In the genomic region with DNA sequence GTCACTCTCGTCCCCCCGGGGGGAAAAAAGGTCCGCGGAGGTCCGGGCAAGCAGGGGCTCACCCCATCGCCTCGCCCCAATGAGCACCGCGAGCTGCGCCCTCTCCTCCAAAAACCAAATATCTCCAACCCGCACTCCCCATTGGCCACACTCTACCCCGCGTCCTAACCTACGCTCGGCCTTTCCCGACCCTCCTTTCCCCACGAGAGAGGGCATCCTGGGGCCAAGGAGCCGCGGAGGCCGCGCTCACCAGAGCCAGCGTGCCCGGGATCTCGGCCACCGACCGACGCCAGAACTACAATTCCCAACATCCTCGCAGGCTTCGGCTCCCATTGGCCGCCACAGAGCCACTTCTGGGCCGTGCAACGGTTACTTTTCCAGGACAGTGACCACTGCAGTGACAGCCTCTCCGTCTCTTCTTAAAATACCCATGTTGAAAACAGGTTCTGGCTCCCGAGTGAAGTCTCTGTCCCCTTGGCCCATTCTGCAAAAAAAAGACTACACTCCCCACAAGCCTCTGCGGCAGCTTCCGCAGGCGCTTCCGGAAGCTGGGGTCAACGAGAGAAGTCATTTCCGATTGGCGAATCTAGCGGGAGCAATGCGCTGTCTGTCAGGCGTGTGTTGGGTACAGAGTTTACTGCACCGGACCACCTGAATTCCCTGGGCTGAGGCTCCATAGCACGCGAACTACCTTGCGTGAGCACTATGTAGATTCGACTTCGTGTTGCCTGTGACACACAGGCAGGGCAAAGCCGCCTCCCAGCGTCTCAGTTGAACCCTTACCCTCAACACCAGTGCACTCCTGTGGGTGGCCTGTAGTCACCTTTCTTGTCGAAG, we compare ENCODE assay signal across 8 cellular contexts. TPM values are rescaled to one million over a fixed set of nuclear protein-coding genes. Genes with fewer than 3 reads are reported as not detected.
DNase-seq lines count a peak whose midpoint lies in the region; ATAC-seq and TF ChIP-seq lines count a peak whose summit lies in the region.

ZNF343 (minus strand) TSS at position 285 of the 837 bp plus-strand sequence. CDS start 15,020 bp downstream, outside the sequence.

- H3K4me1 Mint-ChIP-seq in endodermal cell (peaks cover 25% of the 10 kb centered on the region), mesothelial cell of epicardium (peaks cover 12% of the 10 kb centered on the region)

- H3K27me3 ChIP-seq in endodermal cell (ENCODE audit: control insufficient read depth, insufficient read depth, low read length, poor library complexity, severe bottlenecking), result peaks cover 28% of the 10 kb centered on the region

- peak within 1 kb of the TSS; percentile 84 for H3K9ac ChIP-seq in endodermal cell (ENCODE audit: extremely low read depth, low read length, poor library complexity, severe bottlenecking)

- H3K27ac Mint-ChIP-seq in endodermal cell, result peak within 1 kb of the TSS; percentile 91
- H3K27ac Mint-ChIP-seq in mesothelial cell of epicardium, result peak within 1 kb of the TSS; percentile 97

- DNase-seq in COLO829 (ENCODE audit: low spot score) (peak; percentile 97), HPDE6-E6E7 (ENCODE audit: extremely low spot score) (peak; percentile 98), NOMO-1 treated with dmso at 0.1 percent for 144 hours (lab: John Stamatoyannopoulos, UW; ENCODE audit: unreplicated experiment) (peak; percentile 83), endodermal cell (peak; percentile 91), mesothelial cell of epicardium (ENCODE audit: low spot score in 2 of 2, unreplicated experiment in 2 of 2) (peak; percentile 40 to 75)
- DNase-seq in activated CD8-positive, alpha-beta memory T cell treated with anti-CD3 and anti-CD28 coated beads for 48 hours (ENCODE audit: low read depth in 2 of 3, low spot score in 2 of 3), result peak; percentile 55 to 62 (median 57)
- peak; percentile 44 for DNase-seq in stimulated activated CD8-positive, alpha-beta memory T cell treated with anti-CD3 and anti-CD28 coated beads, Interleukin-2, amount 100 ng/mL, for 1 hour (ENCODE audit: low read depth in 2 of 2)

- no peaks in the 10 kb centered on the region for H3K9me3 ChIP-seq in endodermal cell (ENCODE audit: control insufficient read depth, low read length)

- TF ChIP-seq CTCF in endodermal cell (conservative IDR thresholded peaks at IDR 0.05) (no peak), mesothelial cell of epicardium (IDR thresholded peaks at IDR 0.05; ENCODE audit: unreplicated experiment) (no peak)

- H3K9me3 Mint-ChIP-seq in endodermal cell (peaks cover 6% of the 10 kb centered on the region), mesothelial cell of epicardium (peaks cover 2% of the 10 kb centered on the region)

- peak within 1 kb of the TSS; percentile 95 for H3K4me3 Mint-ChIP-seq in endodermal cell
- H3K4me3 Mint-ChIP-seq in mesothelial cell of epicardium, result peak within 1 kb of the TSS; percentile 100

- no peaks in the 10 kb centered on the region for H3K36me3 ChIP-seq in endodermal cell (ENCODE audit: control insufficient read depth, insufficient read depth, low read length)

- peak within 1 kb of the TSS; percentile 91 for H3K4me3 ChIP-seq in endodermal cell (ENCODE audit: low read length)

- H3K36me3 Mint-ChIP-seq in endodermal cell (ENCODE audit: low read depth) (no peaks in the 10 kb centered on the region), mesothelial cell of epicardium (peaks cover 2% of the 10 kb centered on the region)

- peaks cover 3% of the 10 kb centered on the region for H3K4me1 ChIP-seq in endodermal cell (ENCODE audit: control insufficient read depth, insufficient read depth, low read length)

- H3K27ac ChIP-seq in endodermal cell (ENCODE audit: low read depth, low read length), result peak within 1 kb of the TSS; percentile 41

- peak; percentile 93 for ATAC-seq in GM19467 (IDR thresholded peaks at IDR 0.05; ENCODE audit: unreplicated experiment)

- 1 to 2% methylated on average over 26 to 53 of the region's 53 CpGs for WGBS in endodermal cell (ENCODE audit: insufficient coverage in 1 of 2, insufficient read length in 1 of 2), 2 experiments

- peaks cover 42% of the 10 kb centered on the region for H3K27me3 Mint-ChIP-seq in endodermal cell (ENCODE audit: insufficient read depth)
- peaks cover 23% of the 10 kb centered on the region for H3K27me3 Mint-ChIP-seq in mesothelial cell of epicardium (ENCODE audit: low read depth)

RNA-seq across cellular contexts. Expression of gene ZNF343, which starts in this region (rescaled TPM):
- 10 to 100 TPM in 1 of 2 donors, 1 to 10 TPM in 1; 6.9 to 10.1 TPM for total RNA-seq in endodermal cell
- polyA plus RNA-seq in endodermal cell (2013, experiment 1 of 2), result 6.7 TPM
- polyA plus RNA-seq in endodermal cell (2013, experiment 2 of 2), result 5.4 TPM
- 12.0 to 17.3 TPM (median 14.4 TPM) in 3 replicates for total RNA-seq in mesothelial cell of epicardium

Comparison
In these comparisons a context has a peak if more than half of its experiments do, and no peak if none do; other contexts are left out.
1. Peak in every context shown above with its lines: DNase-seq, ATAC-seq, H3K4me3 ChIP-seq and H3K27ac ChIP-seq.
2. DNase-seq: peak in every context shown above with its lines; median percentile 98 in HPDE6-E6E7; 97 in COLO829; 91 in endodermal cell; 83 in NOMO-1 treated with dmso at 0.1 percent for 144 hours; 58 in mesothelial cell of epicardium; 57 in activated CD8-positive, alpha-beta memory T cell treated with anti-CD3 and anti-CD28 coated beads for 48 hours; 44 in stimulated activated CD8-positive, alpha-beta memory T cell treated with anti-CD3 and anti-CD28 coated beads, Interleukin-2, amount 100 ng/mL, for 1 hour.